In the genomic region with DNA sequence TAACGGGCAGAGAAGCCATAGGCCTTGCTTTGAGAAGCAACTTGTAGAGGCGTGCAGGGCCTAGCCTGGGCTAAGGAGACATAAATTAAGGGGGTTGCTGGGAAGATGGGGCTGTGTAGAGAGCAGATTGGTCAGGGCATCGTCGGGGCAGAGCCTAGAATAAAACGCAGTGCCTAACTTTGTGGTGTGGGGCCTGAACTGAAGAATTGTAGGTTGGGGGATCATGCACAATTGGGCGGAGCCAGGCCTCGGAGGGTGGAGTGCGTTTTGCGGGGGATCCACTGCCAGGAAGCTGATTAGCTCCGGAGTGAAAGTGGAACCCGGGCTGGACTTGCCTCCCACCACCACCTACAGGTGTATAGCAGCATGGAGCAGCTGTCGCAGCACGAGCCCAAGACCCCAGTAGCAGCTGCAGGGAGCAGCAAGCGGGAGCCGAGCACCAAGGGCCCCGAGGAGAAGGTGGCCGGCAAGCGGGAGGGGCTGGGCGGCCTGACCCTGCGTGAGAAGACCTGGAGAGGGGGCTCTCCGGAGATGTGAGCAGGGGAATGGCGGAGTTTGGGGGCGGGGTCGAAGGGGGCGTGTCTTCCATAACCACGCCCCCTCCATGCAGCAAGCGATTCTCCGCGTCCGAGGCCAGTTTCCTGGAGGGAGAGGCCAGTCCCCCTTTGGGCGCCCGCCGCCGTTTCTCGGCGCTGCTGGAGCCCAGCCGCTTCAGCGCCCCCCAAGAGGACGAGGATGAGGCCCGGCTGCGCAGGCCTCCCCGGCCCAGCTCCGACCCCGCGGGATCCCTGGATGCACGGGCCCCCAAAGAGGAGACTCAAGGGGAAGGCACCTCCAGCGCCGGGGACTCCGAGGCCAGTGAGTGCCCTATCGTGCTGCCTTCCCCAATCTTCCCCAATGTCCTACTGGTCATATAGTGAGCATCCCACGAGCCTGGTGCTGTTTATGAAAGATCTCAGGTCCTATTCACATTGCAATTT, we compare ENCODE assay signal across 1 cellular context.
TF ChIP-seq lines count a peak whose summit lies in the region.

No MANE protein-coding gene starts in this region.

TF ChIP-seq in GM12878, 131 proteins besides CTCF, POLR2A, EP300 and RAD21:
- TF ChIP-seq, protein P1, sequence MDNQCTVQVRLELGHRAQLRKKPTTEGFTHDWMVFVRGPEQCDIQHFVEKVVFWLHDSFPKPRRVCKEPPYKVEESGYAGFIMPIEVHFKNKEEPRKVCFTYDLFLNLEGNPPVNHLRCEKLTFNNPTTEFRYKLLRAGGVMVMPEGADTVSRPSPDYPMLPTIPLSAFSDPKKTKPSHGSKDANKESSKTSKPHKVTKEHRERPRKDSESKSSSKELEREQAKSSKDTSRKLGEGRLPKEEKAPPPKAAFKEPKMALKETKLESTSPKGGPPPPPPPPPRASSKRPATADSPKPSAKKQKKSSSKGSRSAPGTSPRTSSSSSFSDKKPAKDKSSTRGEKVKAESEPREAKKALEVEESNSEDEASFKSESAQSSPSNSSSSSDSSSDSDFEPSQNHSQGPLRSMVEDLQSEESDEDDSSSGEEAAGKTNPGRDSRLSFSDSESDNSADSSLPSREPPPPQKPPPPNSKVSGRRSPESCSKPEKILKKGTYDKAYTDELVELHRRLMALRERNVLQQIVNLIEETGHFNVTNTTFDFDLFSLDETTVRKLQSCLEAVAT (IDR thresholded peaks at IDR 0.05) = no peak
- no peak for TF ChIP-seq CBX5 (IDR thresholded peaks at IDR 0.05; ENCODE audit: low read depth)
- TF ChIP-seq HDAC6 (IDR thresholded peaks at IDR 0.05; ENCODE audit: unreplicated experiment) = no peak
- TF ChIP-seq MEF2B (IDR thresholded peaks at IDR 0.05; ENCODE audit: partially characterized antibody, poor library complexity, severe bottlenecking) = no peak
- 0 out of 2 replicates have a peak, but pooled peaks have one; percentile 24 for TF ChIP-seq ZNF384 (IDR thresholded peaks at IDR 0.05; ENCODE audit: borderline replicate concordance, low read depth, low read length)
- TF ChIP-seq JUND (IDR thresholded peaks at IDR 0.05; ENCODE audit: low read depth, low read length) = no peak
- TF ChIP-seq KAT2A (conservative IDR thresholded peaks at IDR 0.05; ENCODE audit: control insufficient read depth, low read depth, low read length) = no peak
- TF ChIP-seq IKZF1 (conservative IDR thresholded peaks at IDR 0.05) = peak; percentile 37
- TF ChIP-seq HCFC1 (IDR thresholded peaks at IDR 0.05; ENCODE audit: low read length) = 0 out of 2 replicates have a peak, but pooled peaks have one; percentile 20
- TF ChIP-seq MTA2 (IDR thresholded peaks at IDR 0.05; ENCODE audit: low read depth) = 0 out of 2 replicates have a peak, but pooled peaks have one; percentile 10
- TF ChIP-seq EGR1 (IDR thresholded peaks at IDR 0.05; ENCODE audit: borderline replicate concordance in 1 of 2, low read depth in 2 of 2, low read length in 2 of 2) = 0 out of 3 replicates have a peak, but pooled peaks of 1 of the 2 experiments have one; percentile 15
- TF ChIP-seq RAD51 (IDR thresholded peaks at IDR 0.05) = no peak
- peak; percentile 67; the same call in 1 of the 2 replicates for TF ChIP-seq HDGF (IDR thresholded peaks at IDR 0.05)
- TF ChIP-seq BHLHE40 (IDR thresholded peaks at IDR 0.05; ENCODE audit: borderline replicate concordance in 1 of 2, low read depth in 2 of 2, low read length in 1 of 2) = peak in 1 of 2 experiments; percentile 43; a peak in 1 of 4 replicates
- TF ChIP-seq ZSCAN29 (IDR thresholded peaks at IDR 0.05) = no peak
- TF ChIP-seq CBX3 (IDR thresholded peaks at IDR 0.05; ENCODE audit: borderline replicate concordance, low read depth) = no peak
- 0 out of 2 replicates have a peak, but pooled peaks have one; percentile 24 for TF ChIP-seq ZNF207 (IDR thresholded peaks at IDR 0.05; ENCODE audit: borderline replicate concordance)
- peak; percentile 76 for TF ChIP-seq YY1 (IDR thresholded peaks at IDR 0.05; ENCODE audit: low read depth, low read length)
- TF ChIP-seq TCF12 (IDR thresholded peaks at IDR 0.05; ENCODE audit: low read depth, low read length) = peak; percentile 48; the same call in 1 of the 2 replicates
- 0 out of 2 replicates have a peak, but pooled peaks have one; percentile 35 for TF ChIP-seq TCF3 (IDR thresholded peaks at IDR 0.05; ENCODE audit: borderline replicate concordance, insufficient read depth, low read depth, low read length)
- 0 out of 2 replicates have a peak, but pooled peaks have one; percentile 19 for TF ChIP-seq LARP7 (IDR thresholded peaks at IDR 0.05)
- TF ChIP-seq, protein P2, sequence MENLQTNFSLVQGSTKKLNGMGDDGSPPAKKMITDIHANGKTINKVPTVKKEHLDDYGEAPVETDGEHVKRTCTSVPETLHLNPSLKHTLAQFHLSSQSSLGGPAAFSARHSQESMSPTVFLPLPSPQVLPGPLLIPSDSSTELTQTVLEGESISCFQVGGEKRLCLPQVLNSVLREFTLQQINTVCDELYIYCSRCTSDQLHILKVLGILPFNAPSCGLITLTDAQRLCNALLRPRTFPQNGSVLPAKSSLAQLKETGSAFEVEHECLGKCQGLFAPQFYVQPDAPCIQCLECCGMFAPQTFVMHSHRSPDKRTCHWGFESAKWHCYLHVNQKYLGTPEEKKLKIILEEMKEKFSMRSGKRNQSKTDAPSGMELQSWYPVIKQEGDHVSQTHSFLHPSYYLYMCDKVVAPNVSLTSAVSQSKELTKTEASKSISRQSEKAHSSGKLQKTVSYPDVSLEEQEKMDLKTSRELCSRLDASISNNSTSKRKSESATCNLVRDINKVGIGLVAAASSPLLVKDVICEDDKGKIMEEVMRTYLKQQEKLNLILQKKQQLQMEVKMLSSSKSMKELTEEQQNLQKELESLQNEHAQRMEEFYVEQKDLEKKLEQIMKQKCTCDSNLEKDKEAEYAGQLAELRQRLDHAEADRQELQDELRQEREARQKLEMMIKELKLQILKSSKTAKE (IDR thresholded peaks at IDR 0.05; ENCODE audit: low read depth, poor library complexity, severe bottlenecking) = no peak
- 0 out of 2 replicates have a peak, but pooled peaks have one; percentile 35 for TF ChIP-seq TAF1 (IDR thresholded peaks at IDR 0.05; ENCODE audit: borderline replicate concordance, low read depth, low read length)
- no peak for TF ChIP-seq ZBED1 (IDR thresholded peaks at IDR 0.05; ENCODE audit: borderline replicate concordance)
